ENCODE assay signal across 13 cellular contexts in genomic region chr10:125878957-125879835, GRCh38. TPM values are rescaled to one million over a fixed set of nuclear protein-coding genes. Genes with fewer than 3 reads are reported as not detected.
DNase-seq lines count a peak whose midpoint lies in the region; ATAC-seq and TF ChIP-seq lines count a peak whose summit lies in the region.
"Had no signal": no experiment of that assay in that cellular context is flagged by ENCODE, and none has a peak within 500 bp of the region (broad histone marks: within the 10 kb centered on the region; RNA-seq: fewer than 3 reads in every experiment).

No MANE protein-coding gene starts in this region.

- peaks cover 7% of the 10 kb centered on the region for H3K9me3 Mint-ChIP-seq in activated naive CD4-positive, alpha-beta T cell treated with anti-CD3 and anti-CD28 coated beads for 36 hours

- peaks cover 32% of the 10 kb centered on the region for H3K36me3 Mint-ChIP-seq in activated naive CD4-positive, alpha-beta T cell treated with anti-CD3 and anti-CD28 coated beads for 36 hours (ENCODE audit: low read depth)

- DNase-seq in A172 (ENCODE audit: low spot score) (peak; percentile 74), HFF-Myc (ENCODE audit: extremely low read depth, low read depth) (peak; percentile 53), amniotic epithelial cell (ENCODE audit: low read depth) (peak; percentile 83), glomerular visceral epithelial cell (ENCODE audit: extremely low spot score) (peak; percentile 77)
- DNase-seq in activated naive CD4-positive, alpha-beta T cell treated with anti-CD3 and anti-CD28 coated beads for 36 hours: no peak
- DNase-seq: AML-193, NCI-H2107 had no signal

- H3K27ac Mint-ChIP-seq in activated naive CD4-positive, alpha-beta T cell treated with anti-CD3 and anti-CD28 coated beads for 36 hours: no peak overlapping the region

- no peaks in the 10 kb centered on the region for H3K4me1 Mint-ChIP-seq in activated naive CD4-positive, alpha-beta T cell treated with anti-CD3 and anti-CD28 coated beads for 36 hours (ENCODE audit: low read depth)

- no peak for TF ChIP-seq CTCF in HFF-Myc (IDR thresholded peaks at IDR 0.05; ENCODE audit: low read depth, low read length, missing control alignments)

- H3K27me3 Mint-ChIP-seq in activated naive CD4-positive, alpha-beta T cell treated with anti-CD3 and anti-CD28 coated beads for 36 hours (ENCODE audit: low read depth): no peaks in the 10 kb centered on the region

- no peak overlapping the region for H3K4me3 Mint-ChIP-seq in activated naive CD4-positive, alpha-beta T cell treated with anti-CD3 and anti-CD28 coated beads for 36 hours

- CTCF ChIA-PET in activated naive CD4-positive, alpha-beta T cell treated with anti-CD3 and anti-CD28 coated beads for 36 hours (lab: Charles Lee): no interaction called here

- intact Hi-C loops in activated naive CD4-positive, alpha-beta T cell treated with anti-CD3 and anti-CD28 coated beads for 36 hours (cut with micrococcal nuclease): no loop called here

- H3K4me3 ChIP-seq in HFF-Myc (replicated peaks; ENCODE audit: low read depth, low read length): no peak overlapping the region
- H3K4me3 ChIP-seq: coronary artery, skin epidermis had no signal

- ATAC-seq in GM18870 (IDR thresholded peaks at IDR 0.05; ENCODE audit: unreplicated experiment) (no peak), GM19395 (IDR thresholded peaks at IDR 0.05; ENCODE audit: unreplicated experiment) (no peak), GM19463 (IDR thresholded peaks at IDR 0.05; ENCODE audit: unreplicated experiment) (no peak)
- ATAC-seq: left lobe of liver had no signal

RNA-seq across cellular contexts. Expression of gene DHX32, which starts 1.9 kb away (rescaled TPM):
- total RNA-seq in A172 (2014; rRNA removed; shearing (Covaris generic)): 39.5 and 40.1 TPM in 2 replicates
- total RNA-seq in activated naive CD4-positive, alpha-beta T cell treated with anti-CD3 and anti-CD28 coated beads for 36 hours: 10 to 100 TPM; 13.4 to 15.7 TPM

RNA-seq across cellular contexts. Expression of gene FANK1, which starts 17.2 kb away (rescaled TPM):
- total RNA-seq in A172 (2014; rRNA removed; shearing (Covaris generic)): 4.9 and 8.2 TPM in 2 replicates
- total RNA-seq in activated naive CD4-positive, alpha-beta T cell treated with anti-CD3 and anti-CD28 coated beads for 36 hours: under 1 TPM; 0.38 to 0.52 TPM
- total RNA-seq: left lobe of liver had no signal

RNA-seq across cellular contexts. Expression of gene BCCIP, which starts 55.9 kb away (rescaled TPM):
- total RNA-seq in A172 (2014; rRNA removed; shearing (Covaris generic)): 61.7 and 67.1 TPM in 2 replicates
- 100 to 1,000 TPM; 103 to 107 TPM for total RNA-seq in activated naive CD4-positive, alpha-beta T cell treated with anti-CD3 and anti-CD28 coated beads for 36 hours

RNA-seq across cellular contexts. Expression of gene UROS, which starts 56.1 kb away (rescaled TPM):
- 98.4 and 101 TPM in 2 replicates for total RNA-seq in A172 (2014; rRNA removed; shearing (Covaris generic))
- total RNA-seq in activated naive CD4-positive, alpha-beta T cell treated with anti-CD3 and anti-CD28 coated beads for 36 hours: 10 to 100 TPM; 30.8 to 32.9 TPM
